In the genomic region with DNA sequence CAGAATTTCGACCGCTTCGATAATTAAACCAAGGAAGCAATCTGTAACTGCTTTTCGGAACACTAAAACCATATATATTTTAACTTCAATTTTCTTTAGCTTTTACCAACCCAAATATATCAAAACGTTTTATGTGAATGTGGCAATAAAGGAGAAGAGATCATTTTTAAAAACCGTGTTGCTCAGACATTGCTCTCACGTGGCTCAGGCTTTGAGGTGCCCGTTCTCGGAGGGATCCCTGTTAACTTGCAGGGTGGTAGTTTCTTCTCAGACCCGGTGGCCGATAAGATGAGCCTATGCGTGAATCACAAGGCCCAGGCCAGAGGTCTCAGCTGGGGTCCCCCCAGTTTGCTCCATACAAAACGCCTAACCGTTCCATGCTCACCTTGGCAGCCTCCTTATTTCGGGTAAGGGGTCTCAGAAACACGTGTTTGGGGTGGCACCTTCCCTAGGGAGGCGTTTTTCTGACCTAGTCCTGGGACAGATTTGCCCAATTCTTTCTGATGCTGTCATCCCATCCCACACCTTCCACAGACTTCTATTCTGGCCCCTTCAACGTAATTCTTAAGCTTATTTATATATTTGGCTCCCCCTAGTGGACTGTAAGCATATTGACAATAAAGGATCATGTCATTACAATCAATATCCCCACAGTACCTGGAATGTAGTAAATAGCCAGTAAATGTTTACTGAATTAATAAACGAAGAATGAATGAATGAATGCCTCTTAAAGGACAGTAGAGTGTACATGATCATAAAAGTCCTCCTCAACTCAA, we compare ENCODE assay signal across 8 cellular contexts. TPM values are rescaled to one million over a fixed set of nuclear protein-coding genes. Genes with fewer than 3 reads are reported as not detected.
DNase-seq lines count a peak whose midpoint lies in the region; ATAC-seq and TF ChIP-seq lines count a peak whose summit lies in the region.

No MANE protein-coding gene starts in this region.

- TF ChIP-seq CTCF in PC-3 (conservative IDR thresholded peaks at IDR 0.05; ENCODE audit: low read depth, low read length) (peak; percentile 73), parathyroid adenoma (IDR thresholded peaks at IDR 0.05) (peak; percentile 80)

- H3K36me3 Mint-ChIP-seq in activated naive CD8-positive, alpha-beta T cell treated with anti-CD3 and anti-CD28 coated beads, Interleukin-2, amount 50 U/mL, for 24 hours (ENCODE audit: low read depth), result no peaks in the 10 kb centered on the region

- H3K27me3 ChIP-seq in PC-3 (ENCODE audit: low read length), result no peaks in the 10 kb centered on the region
- H3K27me3 ChIP-seq in parathyroid adenoma (ENCODE audit: control insufficient read depth, insufficient read depth, low read length), result no peaks in the 10 kb centered on the region

- no peak overlapping the region for H3K27ac ChIP-seq in PC-3 (ENCODE audit: low read length)
- H3K27ac ChIP-seq in parathyroid adenoma, result no peak overlapping the region

- H4K20me1 ChIP-seq in PC-3 (ENCODE audit: low read length), result no peaks in the 10 kb centered on the region

- no TSS peak for BruUV-seq in PC-3 (replicated peaks; lab: Mats Ljungman, UMichigan)

- POLR2A ChIA-PET in PC-3 (lab: Charles Lee; ENCODE audit: unreplicated experiment), result no interaction called here

- H3K9me3 ChIP-seq in PC-3 (ENCODE audit: low read length) (no peaks in the 10 kb centered on the region), parathyroid adenoma (ENCODE audit: control insufficient read depth, low read length) (no peaks in the 10 kb centered on the region)

- no peaks in the 10 kb centered on the region for H3K9me3 Mint-ChIP-seq in activated naive CD8-positive, alpha-beta T cell treated with anti-CD3 and anti-CD28 coated beads, Interleukin-2, amount 50 U/mL, for 24 hours

- H3K79me2 ChIP-seq in PC-3 (ENCODE audit: low read length) (no peaks in the 10 kb centered on the region), parathyroid adenoma (no peaks in the 10 kb centered on the region)

- H3K4me2 ChIP-seq in PC-3 (ENCODE audit: low read length) (peak overlapping the region; percentile 90), parathyroid adenoma (ENCODE audit: low read length) (peak overlapping the region; percentile 42)

- ATAC-seq in PC-3, result peak; percentile 87
- peak; percentile 86 for ATAC-seq in activated naive CD8-positive, alpha-beta T cell treated with anti-CD3 and anti-CD28 coated beads, Interleukin-2, amount 50 U/mL, for 24 hours
- ATAC-seq in GM19463 (IDR thresholded peaks at IDR 0.05; ENCODE audit: unreplicated experiment), result no peak

- intact Hi-C loops in PC-3 (cut with micrococcal nuclease) (loop anchor here (1.0 to 10.0 kb wide), 6 partner anchors 92 to 1063 kb away; a partner anchor contains a TSS), head of caudate nucleus (cut with DNase I) (loop anchor here (10.0 kb wide), 1 partner anchor 229 kb away; no protein-coding TSS in a partner anchor)

- H3K36me3 ChIP-seq in PC-3 (ENCODE audit: low read depth, low read length), result no peaks in the 10 kb centered on the region
- H3K36me3 ChIP-seq in parathyroid adenoma (ENCODE audit: control insufficient read depth, insufficient read depth, low read length), result no peaks in the 10 kb centered on the region

- no peaks in the 10 kb centered on the region; the same call in 1 of the 2 replicates for H3K4me1 ChIP-seq in PC-3 (ENCODE audit: insufficient read depth, low read length)
- no peaks in the 10 kb centered on the region for H3K4me1 ChIP-seq in parathyroid adenoma

- H3K9me2 ChIP-seq in PC-3 (replicated peaks; ENCODE audit: low read length), result no peaks in the 10 kb centered on the region

- no peak overlapping the region for H3K4me3 ChIP-seq in Jurkat, Clone E6-1 (ENCODE audit: low read length)
- peak overlapping the region; percentile 62 for H3K4me3 ChIP-seq in PC-3 (ENCODE audit: low read length)
- H3K4me3 ChIP-seq in parathyroid adenoma (ENCODE audit: low read depth, low read length), result no peak overlapping the region

- H2AFZ ChIP-seq in PC-3 (ENCODE audit: low read length) (peak overlapping the region; percentile 82), parathyroid adenoma (peak overlapping the region; percentile 65)

- 0 out of 2 replicates have a peak overlapping the region, but pooled peaks have one; percentile 14 for H3K9ac ChIP-seq in PC-3 (ENCODE audit: low read length)
- H3K9ac ChIP-seq in parathyroid adenoma, result no peak overlapping the region

- H3K4me1 Mint-ChIP-seq in activated naive CD8-positive, alpha-beta T cell treated with anti-CD3 and anti-CD28 coated beads, Interleukin-2, amount 50 U/mL, for 24 hours, result peaks cover 9% of the 10 kb centered on the region

- CTCF ChIA-PET in PC-3 (lab: Charles Lee), result interaction anchor here (0.5 to 1.5 kb wide), 13 partner anchors 9 to 1062 kb away, joined by 3 to 15 read pairs (median 4); no protein-coding TSS in a partner anchor

- no peaks in the 10 kb centered on the region for H3K27me3 Mint-ChIP-seq in activated naive CD8-positive, alpha-beta T cell treated with anti-CD3 and anti-CD28 coated beads, Interleukin-2, amount 50 U/mL, for 24 hours

- peak overlapping the region; percentile 64 for H3K27ac Mint-ChIP-seq in activated naive CD8-positive, alpha-beta T cell treated with anti-CD3 and anti-CD28 coated beads, Interleukin-2, amount 50 U/mL, for 24 hours

- H3F3A ChIP-seq in PC-3 (ENCODE audit: low read length, unreplicated experiment), result no peaks in the 10 kb centered on the region

- peak; percentile 80 for DNase-seq in activated CD8-positive, alpha-beta memory T cell treated with anti-CD3 and anti-CD28 coated beads for 24 hours
- no peak for DNase-seq in activated CD8-positive, alpha-beta memory T cell treated with anti-CD3 and anti-CD28 coated beads, Interleukin-2, amount 50 U/mL, for 4 hours
- DNase-seq in Jurkat, Clone E6-1 (ENCODE audit: low read depth, low spot score), result peak; percentile 35
- DNase-seq in PC-3 (peak; percentile 76), head of caudate nucleus (peak in 31 of 42 donors; percentile 11 to 71 (median 35))
- peak; percentile 19 for DNase-seq in activated naive CD8-positive, alpha-beta T cell treated with anti-CD3 and anti-CD28 coated beads, Interleukin-2, amount 50 U/mL, for 24 hours

- peak overlapping the region; percentile 21 for H3K4me3 Mint-ChIP-seq in activated naive CD8-positive, alpha-beta T cell treated with anti-CD3 and anti-CD28 coated beads, Interleukin-2, amount 50 U/mL, for 24 hours

RNA-seq across cellular contexts. Expression of a gene that starts 48.2 kb away (rescaled TPM):
- not detected for polyA plus RNA-seq in Jurkat, Clone E6-1 (2012; ENCODE audit: insufficient read depth, insufficient read length)
- total RNA-seq in PC-3 (2014; rRNA removed), result 0.29 TPM in 1 of 2 replicates, not detected in the other
